2 cellular contexts compared by ENCODE assay signal in genomic region chr1:19971657-19972056, GRCh38.
A peak's percentile ranks its signal among the peaks of the same experiment; 100 is the strongest.
TF ChIP-seq lines count a peak whose summit lies in the region.

No MANE protein-coding gene starts in this region.

TF ChIP-seq in HepG2, 621 proteins besides CTCF, POLR2A, EP300 and RAD21:
- no peak for TF ChIP-seq FOXM1 (CRISPR knock-in tag; IDR thresholded peaks at IDR 0.05)
- TF ChIP-seq ZBTB4 (CRISPR knock-in tag; IDR thresholded peaks at IDR 0.05; ENCODE audit: borderline replicate concordance) = no peak
- TF ChIP-seq ZNF607 (CRISPR knock-in tag; IDR thresholded peaks at IDR 0.05; ENCODE audit: borderline replicate concordance) = no peak
- TF ChIP-seq GPN1 (CRISPR knock-in tag; IDR thresholded peaks at IDR 0.05; ENCODE audit: borderline replicate concordance) = no peak
- TF ChIP-seq ZNF562 (CRISPR knock-in tag; IDR thresholded peaks at IDR 0.05; ENCODE audit: borderline replicate concordance) = no peak
- TF ChIP-seq TOPORS (CRISPR knock-in tag; IDR thresholded peaks at IDR 0.05) = no peak
- TF ChIP-seq MAFK (conservative IDR thresholded peaks at IDR 0.05 in 1 of 2, IDR thresholded peaks at IDR 0.05 in 1 of 2; ENCODE audit: low read length in 2 of 2) = peak; percentile 57 to 71
- no peak for TF ChIP-seq CBX2 (IDR thresholded peaks at IDR 0.05; ENCODE audit: low read depth, low read length)
- no peak for TF ChIP-seq CBX2 (CRISPR knock-in tag; IDR thresholded peaks at IDR 0.05; ENCODE audit: low read depth)
- no peak for TF ChIP-seq ZC3H13 (CRISPR knock-in tag; IDR thresholded peaks at IDR 0.05)
- TF ChIP-seq MAFF (IDR thresholded peaks at IDR 0.05; ENCODE audit: low read depth, low read length) = peak; percentile 56
- TF ChIP-seq CHD2 (IDR thresholded peaks at IDR 0.05; ENCODE audit: low read depth, low read length) = no peak
- no peak for TF ChIP-seq ZNF674 (CRISPR knock-in tag; IDR thresholded peaks at IDR 0.05; ENCODE audit: low read depth)

TF ChIP-seq in IMR-90, 13 proteins besides CTCF, POLR2A, EP300 and RAD21:
- no peak for TF ChIP-seq RFX5 (IDR thresholded peaks at IDR 0.05; ENCODE audit: low read depth, low read length)
- peak; percentile 50 for TF ChIP-seq MAFK (IDR thresholded peaks at IDR 0.05; ENCODE audit: low read depth, low read length)
